ENCODE assay signal across 38 cellular contexts in genomic region chr5:102788788-102789187, GRCh38.
"Had no signal": no experiment of that assay in that cellular context is flagged by ENCODE, and none has a peak within 500 bp of the region (broad histone marks: within the 10 kb centered on the region; RNA-seq: fewer than 3 reads in every experiment).

No MANE protein-coding gene starts in this region.

- H3K27me3 ChIP-seq: ascending aorta, body of pancreas, brain microvascular endothelial cell, breast epithelium had no signal

- H3K9me3 ChIP-seq: ascending aorta, body of pancreas, breast epithelium had no signal

- H3K4me3 Mint-ChIP-seq: activated B cell treated with CpG ODN at 0.5 μM for 24 hours; activated CD4-positive, alpha-beta memory T cell treated with anti-CD3 and anti-CD28 coated beads for 36 hours; activated CD4-positive, alpha-beta T cell treated with anti-CD3 and anti-CD28 coated beads, Interleukin-2, amount 10 ng/mL, durations not matched to agents 24 days and 14 days; activated CD8-positive, alpha-beta T cell treated with anti-CD3 and anti-CD28 coated beads for 36 hours; activated naive CD4-positive, alpha-beta T cell treated with anti-CD3 and anti-CD28 coated beads for 36 hours; activated naive CD8-positive, alpha-beta T cell; activated naive CD8-positive, alpha-beta T cell treated with anti-CD3 and anti-CD28 coated beads, Interleukin-2, amount 10 ng/mL, durations not matched to agents 7 days and 5 days; activated naive CD8-positive, alpha-beta T cell treated with anti-CD3 and anti-CD28 coated beads, Interleukin-2, amount 50 U/mL, for 24 hours; activated T-cell treated with anti-CD3 and anti-CD28 coated beads, Interleukin-2, amount 50 U/mL, for 4 hours; activated T-cell treated with anti-CD3 and anti-CD28 coated beads, Interleukin-2, amount 50 U/mL, for 72 hours; activated T-helper 1 cell treated with anti-CD3 and anti-CD28 coated beads, Interleukin-12 subunit alpha, Interleukin-12 subunit beta, Interleukin-2, Interleukin-4 antibody, amounts not matched to agents 30 ng/mL and 10 ng/mL and 1 ng/mL, durations not matched to agents 14 hours and 24 hours and 36 hours; activated T-helper 17 cell treated with anti-CD3 and anti-CD28 coated beads, Interleukin-2, amount 50 U/mL, for 72 hours; T-helper 1 cell treated with Interleukin-12 subunit alpha and Interleukin-12 subunit beta and Interleukin-4 antibody, amounts not matched to agents 30 μg/mL and 1 μg/mL, for 36 hours; T-helper 2 cell treated with Interferon-gamma antibody and Interleukin-4, amounts not matched to agents 5 μg/mL and 100 μg/mL, for 36 hours had no signal

- ATAC-seq: activated CD8-positive, alpha-beta T cell treated with anti-CD3 and anti-CD28 coated beads for 36 hours; activated naive CD8-positive, alpha-beta T cell treated with anti-CD3 and anti-CD28 coated beads, Interleukin-2, amount 50 U/mL, for 24 hours; activated T-cell treated with anti-CD3 and anti-CD28 coated beads, Interleukin-2, amount 50 U/mL, for 4 hours; activated T-cell treated with anti-CD3 and anti-CD28 coated beads, Interleukin-2, amount 50 U/mL, for 72 hours; activated T-helper 17 cell treated with anti-CD3 and anti-CD28 coated beads, Interleukin-2, amount 50 U/mL, for 72 hours; body of pancreas had no signal

- H3K4me1 Mint-ChIP-seq: activated B cell treated with CpG ODN at 0.5 μM for 24 hours had no signal

- H3K9me3 Mint-ChIP-seq: activated CD4-positive, alpha-beta memory T cell treated with anti-CD3 and anti-CD28 coated beads for 36 hours; activated CD8-positive, alpha-beta T cell treated with anti-CD3 and anti-CD28 coated beads for 36 hours; activated naive CD4-positive, alpha-beta T cell treated with anti-CD3 and anti-CD28 coated beads for 36 hours; activated naive CD8-positive, alpha-beta T cell treated with anti-CD3 and anti-CD28 coated beads, Interleukin-2, amount 10 ng/mL, durations not matched to agents 7 days and 5 days; activated naive CD8-positive, alpha-beta T cell treated with anti-CD3 and anti-CD28 coated beads, Interleukin-2, amount 50 U/mL, for 24 hours; activated T-cell treated with anti-CD3 and anti-CD28 coated beads, Interleukin-2, amount 50 U/mL, for 4 hours; activated T-cell treated with anti-CD3 and anti-CD28 coated beads, Interleukin-2, amount 50 U/mL, for 72 hours; activated T-helper 1 cell treated with anti-CD3 and anti-CD28 coated beads, Interleukin-12 subunit alpha, Interleukin-12 subunit beta, Interleukin-2, Interleukin-4 antibody, amounts not matched to agents 30 ng/mL and 10 ng/mL and 1 ng/mL, durations not matched to agents 14 hours and 24 hours and 36 hours; activated T-helper 17 cell treated with anti-CD3 and anti-CD28 coated beads, Interleukin-2, amount 50 U/mL, for 72 hours; T-helper 1 cell treated with Interleukin-12 subunit alpha and Interleukin-12 subunit beta and Interleukin-4 antibody, amounts not matched to agents 30 μg/mL and 1 μg/mL, for 36 hours; T-helper 2 cell treated with Interferon-gamma antibody and Interleukin-4, amounts not matched to agents 5 μg/mL and 100 μg/mL, for 36 hours had no signal

- FAIRE-seq: TTC549 had no signal

- DNase-seq: activated B cell treated with CpG ODN at 0.5 μM for 24 hours; activated CD4-positive, alpha-beta memory T cell treated with anti-CD3 and anti-CD28 coated beads for 36 hours; activated CD4-positive, alpha-beta T cell treated with anti-CD3 and anti-CD28 coated beads for 4 hours; activated CD4-positive, alpha-beta T cell treated with anti-CD3 and anti-CD28 coated beads, Interleukin-2, amount 10 ng/mL, durations not matched to agents 24 days and 14 days; activated CD4-positive, alpha-beta T cell treated with anti-CD3 and anti-CD28 coated beads, Interleukin-2, amount 50 U/mL, for 1 hour; activated CD4-positive, alpha-beta T cell treated with anti-CD3 and anti-CD28 coated beads, Interleukin-2, amount 50 U/mL, for 4 hours; activated CD4-positive, CD25-positive, alpha-beta regulatory T cell treated with anti-CD3 and anti-CD28 coated beads, Interleukin-2, amount 50 U/mL, for 72 hours; activated CD8-positive, alpha-beta memory T cell treated with anti-CD3 and anti-CD28 coated beads, Interleukin-2, amount 50 U/mL, for 4 hours; activated CD8-positive, alpha-beta T cell treated with anti-CD3 and anti-CD28 coated beads for 36 hours; activated effector memory CD4-positive, alpha-beta T cell treated with anti-CD3 and anti-CD28 coated beads, Interleukin-2, amount 50 U/mL, for 16 hours; activated gamma-delta T cell treated with Interleukin-2 at 50 U/mL for 16 hours; activated naive CD4-positive, alpha-beta T cell; activated naive CD4-positive, alpha-beta T cell treated with anti-CD3 and anti-CD28 coated beads for 36 hours; activated naive CD4-positive, alpha-beta T cell treated with anti-CD3 and anti-CD28 coated beads, Interleukin-2, amount 50 U/mL, for 16 hours; activated naive CD8-positive, alpha-beta T cell treated with anti-CD3 and anti-CD28 coated beads, Interleukin-2, amount 10 ng/mL, durations not matched to agents 7 days and 5 days; activated naive CD8-positive, alpha-beta T cell treated with anti-CD3 and anti-CD28 coated beads, Interleukin-2, amount 50 U/mL, for 24 hours; activated T-cell treated with anti-CD3 and anti-CD28 coated beads for 4 hours; activated T-cell treated with anti-CD3 and anti-CD28 coated beads, Interleukin-2, amount 50 U/mL, for 1 hour; activated T-cell treated with anti-CD3 and anti-CD28 coated beads, Interleukin-2, amount 50 U/mL, for 4 hours; activated T-cell treated with anti-CD3 and anti-CD28 coated beads, Interleukin-2, amount 50 U/mL, for 72 hours; amygdala; anterior cingulate cortex; body of pancreas; brain microvascular endothelial cell; central memory CD4-positive, alpha-beta T cell; SW 1271; T-helper 1 cell; T-helper 2 cell; T-helper 9 cell had no signal

- H3K4me1 ChIP-seq: body of pancreas, breast epithelium had no signal

- H3K4me3 ChIP-seq: ascending aorta, body of pancreas, breast epithelium had no signal

- H3K27ac ChIP-seq: ascending aorta, body of pancreas, brain microvascular endothelial cell, breast epithelium, VCaP had no signal

- H3K27me3 Mint-ChIP-seq: activated CD4-positive, alpha-beta memory T cell treated with anti-CD3 and anti-CD28 coated beads for 36 hours; activated CD4-positive, alpha-beta T cell treated with anti-CD3 and anti-CD28 coated beads, Interleukin-2, amount 10 ng/mL, durations not matched to agents 24 days and 14 days; activated CD8-positive, alpha-beta T cell treated with anti-CD3 and anti-CD28 coated beads for 36 hours; activated naive CD8-positive, alpha-beta T cell; activated naive CD8-positive, alpha-beta T cell treated with anti-CD3 and anti-CD28 coated beads, Interleukin-2, amount 10 ng/mL, durations not matched to agents 7 days and 5 days; activated naive CD8-positive, alpha-beta T cell treated with anti-CD3 and anti-CD28 coated beads, Interleukin-2, amount 50 U/mL, for 24 hours; activated T-helper 17 cell treated with anti-CD3 and anti-CD28 coated beads, Interleukin-2, amount 50 U/mL, for 72 hours had no signal

- H3K36me3 ChIP-seq: ascending aorta, brain microvascular endothelial cell, breast epithelium had no signal

- H3K27ac Mint-ChIP-seq: activated B cell treated with CpG ODN at 0.5 μM for 24 hours; activated CD4-positive, alpha-beta memory T cell treated with anti-CD3 and anti-CD28 coated beads for 36 hours; activated CD4-positive, alpha-beta T cell treated with anti-CD3 and anti-CD28 coated beads, Interleukin-2, amount 10 ng/mL, durations not matched to agents 24 days and 14 days; activated CD8-positive, alpha-beta T cell treated with anti-CD3 and anti-CD28 coated beads for 36 hours; activated naive CD4-positive, alpha-beta T cell treated with anti-CD3 and anti-CD28 coated beads for 36 hours; activated naive CD8-positive, alpha-beta T cell; activated naive CD8-positive, alpha-beta T cell treated with anti-CD3 and anti-CD28 coated beads, Interleukin-2, amount 10 ng/mL, durations not matched to agents 7 days and 5 days; activated naive CD8-positive, alpha-beta T cell treated with anti-CD3 and anti-CD28 coated beads, Interleukin-2, amount 50 U/mL, for 24 hours; activated T-cell treated with anti-CD3 and anti-CD28 coated beads, Interleukin-2, amount 50 U/mL, for 72 hours; activated T-helper 1 cell treated with anti-CD3 and anti-CD28 coated beads, Interleukin-12 subunit alpha, Interleukin-12 subunit beta, Interleukin-2, Interleukin-4 antibody, amounts not matched to agents 30 ng/mL and 10 ng/mL and 1 ng/mL, durations not matched to agents 14 hours and 24 hours and 36 hours; activated T-helper 17 cell treated with anti-CD3 and anti-CD28 coated beads, Interleukin-2, amount 50 U/mL, for 72 hours; T-helper 1 cell treated with Interleukin-12 subunit alpha and Interleukin-12 subunit beta and Interleukin-4 antibody, amounts not matched to agents 30 μg/mL and 1 μg/mL, for 36 hours; T-helper 2 cell treated with Interferon-gamma antibody and Interleukin-4, amounts not matched to agents 5 μg/mL and 100 μg/mL, for 36 hours had no signal
